In genomic region chr5:83563631-83564030, GRCh38 we compare ENCODE assay signal across 14 cellular contexts.
DNase-seq lines count a peak whose midpoint lies in the region; ATAC-seq and TF ChIP-seq lines count a peak whose summit lies in the region.
"Had no signal": no experiment of that assay in that cellular context is flagged by ENCODE, and none has a peak within 500 bp of the region (broad histone marks: within the 10 kb centered on the region; RNA-seq: fewer than 3 reads in every experiment).

No MANE protein-coding gene starts in this region.

- no peak overlapping the region for H3K23ac ChIP-seq in trophoblast cell (ENCODE audit: low read length)

- no peak overlapping the region for H4K8ac ChIP-seq in trophoblast cell (ENCODE audit: low read depth, low read length)

- no peak overlapping the region for H2BK5ac ChIP-seq in trophoblast cell (ENCODE audit: low read depth, low read length, poor library complexity)

- H4K12ac ChIP-seq in trophoblast cell (ENCODE audit: low read depth, low read length) = no peak overlapping the region

- H3K4me2 ChIP-seq in GM23338 (no peak overlapping the region), trophoblast cell (ENCODE audit: low read length) (no peak overlapping the region)
- H3K4me2 ChIP-seq: KMS-11 had no signal

- peaks cover 3% of the 10 kb centered on the region; the same call in 2 of the 3 replicates for H3K4me1 Mint-ChIP-seq in GM23338
- H3K4me1 Mint-ChIP-seq in stimulated activated naive B cell treated with anti-CD40 and anti-IgM and Interleukin-4, amounts not matched to agents 10 μg/mL and 1 μg/mL and 100 μg/mL, for 72 hours = no peaks in the 10 kb centered on the region
- no peaks in the 10 kb centered on the region for H3K4me1 Mint-ChIP-seq in activated T-cell treated with anti-CD3 and anti-CD28 coated beads, Interleukin-2, amount 50 U/mL, for 24 hours (ENCODE audit: low read depth)
- H3K4me1 Mint-ChIP-seq: activated B cell treated with CpG ODN at 0.5 μM for 24 hours had no signal

- no peak overlapping the region for H4K91ac ChIP-seq in trophoblast cell (ENCODE audit: low read depth, low read length)

- H3K27ac ChIP-seq in GM23338 (ENCODE audit: low read depth) = peak overlapping the region; percentile 64
- peak overlapping the region; percentile 73 for H3K27ac ChIP-seq in cingulate gyrus (ENCODE audit: low read depth, low read length)
- no peak overlapping the region for H3K27ac ChIP-seq in trophoblast cell (ENCODE audit: low read depth, low read length)
- H3K27ac ChIP-seq: BLaER1 treated with 17β-estradiol and CSF1 and Interleukin-3, amounts not matched to agents 10 nM and 100 nM; KMS-11 had no signal

- no peak overlapping the region for H3K4ac ChIP-seq in trophoblast cell (ENCODE audit: low read depth, low read length)

- H3K79me2 ChIP-seq in GM23338 (replicated peaks; ENCODE audit: insufficient read depth) (no peaks in the 10 kb centered on the region; the same call in 1 of the 2 replicates), trophoblast cell (ENCODE audit: control insufficient read depth, insufficient read depth, low read length, poor library complexity) (no peaks in the 10 kb centered on the region)

- H3K27me3 Mint-ChIP-seq in GM23338 (ENCODE audit: insufficient read depth, low read depth, poor library complexity) = no peaks in the 10 kb centered on the region
- peaks cover 7 to 15% of the 10 kb centered on the region in 2 donors for H3K27me3 Mint-ChIP-seq in stimulated activated naive B cell treated with anti-CD40 and anti-IgM and Interleukin-4, amounts not matched to agents 10 μg/mL and 1 μg/mL and 100 μg/mL, for 72 hours
- H3K27me3 Mint-ChIP-seq in activated T-cell treated with anti-CD3 and anti-CD28 coated beads, Interleukin-2, amount 50 U/mL, for 24 hours = peaks cover 28% of the 10 kb centered on the region

- no peak overlapping the region for H3K4me3 Mint-ChIP-seq in GM23338
- H3K4me3 Mint-ChIP-seq in stimulated activated naive B cell treated with anti-CD40 and anti-IgM and Interleukin-4, amounts not matched to agents 10 μg/mL and 1 μg/mL and 100 μg/mL, for 72 hours = no peak overlapping the region
- no peak overlapping the region for H3K4me3 Mint-ChIP-seq in activated T-cell treated with anti-CD3 and anti-CD28 coated beads, Interleukin-2, amount 50 U/mL, for 24 hours
- H3K4me3 Mint-ChIP-seq: activated B cell treated with CpG ODN at 0.5 μM for 24 hours; effector memory CD8-positive, alpha-beta T cell had no signal

- ATAC-seq in GM23338 = no peak
- ATAC-seq in stimulated activated naive B cell treated with anti-CD40 and anti-IgM and Interleukin-4, amounts not matched to agents 10 μg/mL and 1 μg/mL and 100 μg/mL, for 72 hours (replicated peaks) = no peak
- ATAC-seq: effector memory CD8-positive, alpha-beta T cell; left colon had no signal

- H3K9me3 ChIP-seq in trophoblast cell (ENCODE audit: insufficient read depth, low read depth, low read length) = no peaks in the 10 kb centered on the region
- H3K9me3 ChIP-seq: psoas muscle had no signal

- H3K36me3 Mint-ChIP-seq in GM23338 (ENCODE audit: low read depth) = peaks cover 65% of the 10 kb centered on the region; the same call in 2 of the 3 replicates
- no peaks in the 10 kb centered on the region for H3K36me3 Mint-ChIP-seq in stimulated activated naive B cell treated with anti-CD40 and anti-IgM and Interleukin-4, amounts not matched to agents 10 μg/mL and 1 μg/mL and 100 μg/mL, for 72 hours
- H3K36me3 Mint-ChIP-seq in activated T-cell treated with anti-CD3 and anti-CD28 coated beads, Interleukin-2, amount 50 U/mL, for 24 hours (ENCODE audit: low read depth) = no peaks in the 10 kb centered on the region

- no peaks in the 10 kb centered on the region for H3K4me1 ChIP-seq in GM23338 (ENCODE audit: insufficient read depth)
- no peaks in the 10 kb centered on the region for H3K4me1 ChIP-seq in trophoblast cell (ENCODE audit: control insufficient read depth in 1 of 2, insufficient read depth in 2 of 2, low read length in 2 of 2)
- H3K4me1 ChIP-seq: psoas muscle had no signal

- H3K9ac ChIP-seq in trophoblast cell (ENCODE audit: low read length) = no peak overlapping the region
- H3K9ac ChIP-seq: KMS-11 had no signal

- H3K27ac Mint-ChIP-seq in GM23338 = peak overlapping the region; percentile 2; the same call in 1 of the 2 replicates
- no peak overlapping the region for H3K27ac Mint-ChIP-seq in stimulated activated naive B cell treated with anti-CD40 and anti-IgM and Interleukin-4, amounts not matched to agents 10 μg/mL and 1 μg/mL and 100 μg/mL, for 72 hours
- H3K27ac Mint-ChIP-seq in activated T-cell treated with anti-CD3 and anti-CD28 coated beads, Interleukin-2, amount 50 U/mL, for 24 hours = no peak overlapping the region
- H3K27ac Mint-ChIP-seq: activated B cell treated with CpG ODN at 0.5 μM for 24 hours; effector memory CD8-positive, alpha-beta T cell had no signal

- no CpG with 5 or more reads among the region's 7 CpGs for WGBS in trophoblast cell (ENCODE audit: extremely low coverage, insufficient coverage, insufficient read length)

- H2BK120ac ChIP-seq in trophoblast cell (ENCODE audit: insufficient read depth, low read length, poor library complexity) = no peak overlapping the region

- no peaks in the 10 kb centered on the region for H3K9me3 Mint-ChIP-seq in GM23338
- H3K9me3 Mint-ChIP-seq in stimulated activated naive B cell treated with anti-CD40 and anti-IgM and Interleukin-4, amounts not matched to agents 10 μg/mL and 1 μg/mL and 100 μg/mL, for 72 hours = no peaks in the 10 kb centered on the region
- no peaks in the 10 kb centered on the region for H3K9me3 Mint-ChIP-seq in activated T-cell treated with anti-CD3 and anti-CD28 coated beads, Interleukin-2, amount 50 U/mL, for 24 hours
- H3K9me3 Mint-ChIP-seq: activated B cell treated with CpG ODN at 0.5 μM for 24 hours; effector memory CD8-positive, alpha-beta T cell had no signal

- H4K20me1 ChIP-seq in GM23338 (replicated peaks; ENCODE audit: insufficient read depth) = no peaks in the 10 kb centered on the region
- H4K20me1 ChIP-seq: BLaER1 treated with 17β-estradiol and CSF1 and Interleukin-3, amounts not matched to agents 10 nM and 100 nM had no signal

- H2AK5ac ChIP-seq in trophoblast cell (ENCODE audit: low read length) = no peak overlapping the region

- no peak overlapping the region for H2BK12ac ChIP-seq in trophoblast cell (ENCODE audit: low read length)

- H3K79me1 ChIP-seq in trophoblast cell (ENCODE audit: low read length) = no peaks in the 10 kb centered on the region

- no peaks in the 10 kb centered on the region for H3K27me3 ChIP-seq in GM23338 (ENCODE audit: insufficient read depth)
- H3K27me3 ChIP-seq in trophoblast cell (ENCODE audit: insufficient read depth, low read length) = no peaks in the 10 kb centered on the region
- H3K27me3 ChIP-seq: BLaER1 treated with 17β-estradiol and CSF1 and Interleukin-3, amounts not matched to agents 10 nM and 100 nM had no signal

- H3K18ac ChIP-seq in trophoblast cell (ENCODE audit: low read length) = no peak overlapping the region

- H3K4me3 ChIP-seq in GM23338 = no peak overlapping the region
- no peak overlapping the region for H3K4me3 ChIP-seq in trophoblast cell (ENCODE audit: low read depth, low read length)
- H3K4me3 ChIP-seq: BLaER1 treated with 17β-estradiol and CSF1 and Interleukin-3, amounts not matched to agents 10 nM and 100 nM; psoas muscle had no signal

- H3F3A ChIP-seq in GM23338 (replicated peaks; ENCODE audit: low read depth) = no peaks in the 10 kb centered on the region

- DNase-seq in GM23338 (ENCODE audit: low spot score) (no peak), NCI-H748 (lab: John Stamatoyannopoulos, UW; ENCODE audit: unreplicated experiment) (peak; percentile 36), trophoblast cell (peak; percentile 74 to 96)
- no peak for DNase-seq in stimulated activated CD4-positive, alpha-beta T cell treated with anti-CD3 and anti-CD28 coated beads, Interleukin-1b, Interleukin-23, amount 100 ng/mL, for 48 hours
- DNase-seq in stimulated activated naive B cell treated with anti-CD40 and anti-IgM and Interleukin-4, amounts not matched to agents 10 μg/mL and 1 μg/mL and 100 μg/mL, for 72 hours = no peak
- no peak for DNase-seq in activated T-cell treated with anti-CD3 and anti-CD28 coated beads, Interleukin-2, amount 50 U/mL, for 24 hours
- DNase-seq: activated B cell treated with CpG ODN at 0.5 μM for 24 hours; effector memory CD8-positive, alpha-beta T cell; left colon; psoas muscle; stimulated activated CD4-positive, alpha-beta T cell treated with anti-CD3 and anti-CD28 coated beads, Interleukin-15, amount 100 ng/mL, for 24 hours had no signal

- TF ChIP-seq CTCF in GM23338 (conservative IDR thresholded peaks at IDR 0.05; ENCODE audit: low read depth in 2 of 2) = no peak

- H2AFZ ChIP-seq in GM23338 = no peak overlapping the region
- no peak overlapping the region for H2AFZ ChIP-seq in trophoblast cell (ENCODE audit: insufficient read depth, low read length, poor library complexity)

- no peak overlapping the region for H3K14ac ChIP-seq in trophoblast cell (ENCODE audit: low read length)

- no peaks in the 10 kb centered on the region for H3K9me2 ChIP-seq in GM23338 (ENCODE audit: insufficient read depth)

- H3K36me3 ChIP-seq in GM23338 (ENCODE audit: insufficient read depth) = peaks cover 17% of the 10 kb centered on the region
- H3K36me3 ChIP-seq in trophoblast cell (ENCODE audit: control insufficient read depth in 1 of 2, insufficient read depth in 2 of 2, low read length in 2 of 2) = no peaks in the 10 kb centered on the region
- H3K36me3 ChIP-seq: BLaER1 treated with 17β-estradiol and CSF1 and Interleukin-3, amounts not matched to agents 10 nM and 100 nM had no signal

TF ChIP-seq in GM23338, 12 proteins besides CTCF, POLR2A, EP300 and RAD21 (continues in another document):
- TF ChIP-seq STAT1 (IDR thresholded peaks at IDR 0.05; ENCODE audit: unreplicated experiment) = no peak
- no peak for TF ChIP-seq JUNB (IDR thresholded peaks at IDR 0.05; ENCODE audit: unreplicated experiment)
- TF ChIP-seq POLR2AphosphoS5 (IDR thresholded peaks at IDR 0.05; ENCODE audit: low read depth) = no peak
- TF ChIP-seq CREB1 (CRISPR knock-in tag; IDR thresholded peaks at IDR 0.05; ENCODE audit: low read depth) = no peak
- TF ChIP-seq ZNF331 (CRISPR knock-in tag; IDR thresholded peaks at IDR 0.05; ENCODE audit: low read depth) = no peak
- no peak for TF ChIP-seq EZH2 (IDR thresholded peaks at IDR 0.05; ENCODE audit: low read depth, unreplicated experiment)
- TF ChIP-seq EZH2phosphoT487 (IDR thresholded peaks at IDR 0.05; ENCODE audit: unreplicated experiment) = no peak
- TF ChIP-seq ZNF114 (CRISPR knock-in tag; IDR thresholded peaks at IDR 0.05) = no peak
- TF ChIP-seq, protein P1, sequence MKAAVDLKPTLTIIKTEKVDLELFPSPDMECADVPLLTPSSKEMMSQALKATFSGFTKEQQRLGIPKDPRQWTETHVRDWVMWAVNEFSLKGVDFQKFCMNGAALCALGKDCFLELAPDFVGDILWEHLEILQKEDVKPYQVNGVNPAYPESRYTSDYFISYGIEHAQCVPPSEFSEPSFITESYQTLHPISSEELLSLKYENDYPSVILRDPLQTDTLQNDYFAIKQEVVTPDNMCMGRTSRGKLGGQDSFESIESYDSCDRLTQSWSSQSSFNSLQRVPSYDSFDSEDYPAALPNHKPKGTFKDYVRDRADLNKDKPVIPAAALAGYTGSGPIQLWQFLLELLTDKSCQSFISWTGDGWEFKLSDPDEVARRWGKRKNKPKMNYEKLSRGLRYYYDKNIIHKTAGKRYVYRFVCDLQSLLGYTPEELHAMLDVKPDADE (IDR thresholded peaks at IDR 0.05) = no peak

Comparison
In these comparisons a context has a peak if more than half of its experiments do, and no peak if none do; other contexts are left out.
1. DNase-seq: peak in NCI-H748 (single experiment) and trophoblast cell (2 of 2); none in GM23338 (single experiment), stimulated activated CD4-positive, alpha-beta T cell treated with anti-CD3 and anti-CD28 coated beads, Interleukin-1b, Interleukin-23, amount 100 ng/mL, for 48 hours (single experiment), stimulated activated naive B cell treated with anti-CD40 and anti-IgM and Interleukin-4, amounts not matched to agents 10 μg/mL and 1 μg/mL and 100 μg/mL, for 72 hours (single experiment) and activated T-cell treated with anti-CD3 and anti-CD28 coated beads, Interleukin-2, amount 50 U/mL, for 24 hours (single experiment).